ENCODE assay signal across 16 cellular contexts in the genomic region with DNA sequence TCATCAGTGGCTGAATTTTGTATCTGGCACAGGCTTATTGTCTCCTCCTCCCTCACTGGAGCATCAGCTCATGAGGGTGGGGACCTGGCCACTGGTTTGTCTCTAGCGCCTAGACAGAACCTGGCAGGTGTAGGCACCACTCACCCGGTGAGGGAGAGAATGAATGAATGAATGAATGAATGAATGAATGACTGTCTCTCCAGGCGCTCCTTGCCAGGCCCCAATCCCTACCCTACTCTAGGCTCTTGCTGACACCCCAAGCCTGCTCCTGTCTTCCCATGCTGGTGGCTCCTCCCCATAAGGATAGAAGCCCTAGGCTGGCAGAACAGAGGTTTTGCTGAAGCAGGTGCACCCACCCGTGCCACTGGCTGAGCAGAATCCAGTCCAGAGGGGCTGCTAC. TPM values are rescaled to one million over a fixed set of nuclear protein-coding genes. Genes with fewer than 3 reads are reported as not detected.
DNase-seq lines count a peak whose midpoint lies in the region; ATAC-seq and TF ChIP-seq lines count a peak whose summit lies in the region.
"Had no signal": no experiment of that assay in that cellular context is flagged by ENCODE, and none has a peak within 500 bp of the region (broad histone marks: within the 10 kb centered on the region; RNA-seq: fewer than 3 reads in every experiment).

No MANE protein-coding gene starts in this region.

- peak; percentile 26 for DNase-seq in cardiac septum (ENCODE audit: low spot score)
- no peak for DNase-seq in left ventricle myocardium inferior
- no peak for DNase-seq in nephron progenitor cell
- peak; percentile 41 for DNase-seq in posterior vena cava (ENCODE audit: low spot score)
- peak; percentile 32 for DNase-seq in upper lobe of right lung
- no peak for DNase-seq in gastrocnemius medialis
- no peak for DNase-seq in stimulated activated CD4-positive, alpha-beta T cell treated with anti-CD3 and anti-CD28 coated beads, Interleukin-1b, Interleukin-23, amount 100 ng/mL, for 48 hours
- no peak for DNase-seq in mesenchymal stem cell
- DNase-seq: C1 segment of cervical spinal cord; Caco-2; CD4-positive, alpha-beta memory T cell; DMS153; DND-41; GOT3; HFFc6 had no signal

- H3K4me3 Mint-ChIP-seq in nephron progenitor cell, result no peak overlapping the region
- H3K4me3 Mint-ChIP-seq: CD4-positive, alpha-beta memory T cell; HFFc6 had no signal

- no peak overlapping the region for H3K18ac ChIP-seq in mesenchymal stem cell (ENCODE audit: low read depth in 1 of 2, low read length in 2 of 2)

- no peak overlapping the region for H3K4ac ChIP-seq in mesenchymal stem cell (ENCODE audit: low read depth in 1 of 2, low read length in 2 of 2)

- no peak for TF ChIP-seq CTCF in left ventricle myocardium inferior (IDR thresholded peaks at IDR 0.05; ENCODE audit: borderline replicate concordance)
- TF ChIP-seq CTCF in nephron progenitor cell (IDR thresholded peaks at IDR 0.05), result no peak
- no peak for TF ChIP-seq CTCF in upper lobe of right lung (IDR thresholded peaks at IDR 0.05)
- no peak for TF ChIP-seq CTCF in gastrocnemius medialis (IDR thresholded peaks at IDR 0.05 in 4 of 5, conservative IDR thresholded peaks at IDR 0.05 in 1 of 5)

- no peak overlapping the region for H2AK5ac ChIP-seq in mesenchymal stem cell (ENCODE audit: low read length, severe bottlenecking)

- no peak overlapping the region for H2BK12ac ChIP-seq in mesenchymal stem cell (ENCODE audit: low read length in 2 of 2)

- H3K4me1 ChIP-seq in left ventricle myocardium inferior (no peaks in the 10 kb centered on the region), upper lobe of right lung (no peaks in the 10 kb centered on the region), gastrocnemius medialis (no peaks in the 10 kb centered on the region), mesenchymal stem cell (ENCODE audit: control insufficient read depth, insufficient read depth, low read depth, low read length) (peaks cover 2% of the 10 kb centered on the region)
- H3K4me1 ChIP-seq: HAP-1 had no signal

- no peak overlapping the region for H3K9ac ChIP-seq in mesenchymal stem cell (ENCODE audit: low read length)

- H3K4me3 ChIP-seq in left ventricle myocardium inferior (no peak overlapping the region), upper lobe of right lung (no peak overlapping the region), gastrocnemius medialis (no peak overlapping the region), mesenchymal stem cell (ENCODE audit: insufficient read depth in 1 of 2, low read depth in 1 of 2, low read length in 2 of 2) (no peak overlapping the region)
- H3K4me3 ChIP-seq: HAP-1 had no signal

- no peaks in the 10 kb centered on the region for H3K79me1 ChIP-seq in mesenchymal stem cell (replicated peaks; ENCODE audit: low read length, poor library complexity, severe bottlenecking)

- H3K27ac Mint-ChIP-seq in nephron progenitor cell, result peak overlapping the region; percentile 48
- H3K27ac Mint-ChIP-seq: CD4-positive, alpha-beta memory T cell; HFFc6 had no signal

- peaks cover 15% of the 10 kb centered on the region for H3K9me3 Mint-ChIP-seq in nephron progenitor cell
- H3K9me3 Mint-ChIP-seq: HFFc6 had no signal

- intact Hi-C loops in cardiac septum (cut with DNase I), result loop anchor here (10.0 kb wide), 1 partner anchor 186 kb away; no protein-coding TSS in a partner anchor
- intact Hi-C loops in left ventricle myocardium inferior (cut with micrococcal nuclease), result no loop called here
- intact Hi-C loops in posterior vena cava (cut with DNase I), result no loop called here
- intact Hi-C loops in upper lobe of right lung (cut with DNase I), result no loop called here
- intact Hi-C loops in gastrocnemius medialis (cut with DNase I; ENCODE audit: low total_unique reads), result loop anchor here (10.0 kb wide), 2 partner anchors 534 to 844 kb away; a partner anchor contains a TSS

- in situ Hi-C loops in gastrocnemius medialis (cut with MboI; ENCODE audit: low sequenced_read_pairs in 4 of 4), result no loop called here

- H3K9me3 ChIP-seq in left ventricle myocardium inferior (replicated peaks), result no peaks in the 10 kb centered on the region
- no peaks in the 10 kb centered on the region for H3K9me3 ChIP-seq in upper lobe of right lung
- H3K9me3 ChIP-seq in gastrocnemius medialis, result no peaks in the 10 kb centered on the region
- no peaks in the 10 kb centered on the region for H3K9me3 ChIP-seq in mesenchymal stem cell (ENCODE audit: control insufficient read depth, low read length)
- H3K9me3 ChIP-seq: Caco-2, HAP-1 had no signal

- H3K27me3 ChIP-seq in left ventricle myocardium inferior (ENCODE audit: low read depth) (peaks cover 5% of the 10 kb centered on the region), upper lobe of right lung (no peaks in the 10 kb centered on the region), gastrocnemius medialis (no peaks in the 10 kb centered on the region), mesenchymal stem cell (ENCODE audit: control insufficient read depth in 1 of 2, insufficient read depth in 1 of 2, low read length in 2 of 2) (peaks cover 0 to 6% of the 10 kb centered on the region in 2 experiments)

- H3K4me1 Mint-ChIP-seq in nephron progenitor cell, result peaks cover 26% of the 10 kb centered on the region
- H3K4me1 Mint-ChIP-seq: CD4-positive, alpha-beta memory T cell had no signal

- TF ChIP-seq POLR2A in gastrocnemius medialis (IDR thresholded peaks at IDR 0.05), result no peak

- WGBS in mesenchymal stem cell, result 82% methylated on average over 2 of the region's 4 CpGs

- H3K36me3 Mint-ChIP-seq in nephron progenitor cell (ENCODE audit: low read depth), result no peaks in the 10 kb centered on the region
- H3K36me3 Mint-ChIP-seq: CD4-positive, alpha-beta memory T cell had no signal

- no peak overlapping the region for H3K23ac ChIP-seq in mesenchymal stem cell (ENCODE audit: low read length in 2 of 2)

- no peak overlapping the region for H4K8ac ChIP-seq in mesenchymal stem cell (ENCODE audit: low read length)

- no peaks in the 10 kb centered on the region for H3K36me3 ChIP-seq in left ventricle myocardium inferior
- H3K36me3 ChIP-seq in upper lobe of right lung, result no peaks in the 10 kb centered on the region
- H3K36me3 ChIP-seq in gastrocnemius medialis, result no peaks in the 10 kb centered on the region
- no peaks in the 10 kb centered on the region for H3K36me3 ChIP-seq in mesenchymal stem cell (ENCODE audit: control insufficient read depth in 1 of 2, insufficient read depth in 2 of 2, low read depth in 1 of 2, low read length in 2 of 2)
- H3K36me3 ChIP-seq: HAP-1 had no signal

- H3K4me2 ChIP-seq in mesenchymal stem cell (ENCODE audit: low read length, poor library complexity, severe bottlenecking), result no peak overlapping the region

- ATAC-seq in upper lobe of right lung, result no peak
- no peak for ATAC-seq in gastrocnemius medialis

- H2BK5ac ChIP-seq in mesenchymal stem cell (ENCODE audit: low read depth, low read length, poor library complexity, severe bottlenecking), result no peak overlapping the region

- H3K27ac ChIP-seq in left ventricle myocardium inferior (replicated peaks) (no peak overlapping the region), upper lobe of right lung (no peak overlapping the region), gastrocnemius medialis (no peak overlapping the region), mesenchymal stem cell (ENCODE audit: low read length, poor library complexity, severe bottlenecking) (no peak overlapping the region)

- no peak overlapping the region for H3K14ac ChIP-seq in mesenchymal stem cell (ENCODE audit: low read length in 2 of 2)

- H2BK15ac ChIP-seq in mesenchymal stem cell (ENCODE audit: low read depth, poor library complexity, severe bottlenecking), result no peak overlapping the region

- no peak overlapping the region for H4K91ac ChIP-seq in mesenchymal stem cell (ENCODE audit: low read length)

- no peak overlapping the region for H2BK120ac ChIP-seq in mesenchymal stem cell (ENCODE audit: low read depth, low read length)

- H3K27me3 Mint-ChIP-seq in nephron progenitor cell (ENCODE audit: low read depth, poor library complexity), result peaks cover 18% of the 10 kb centered on the region
- H3K27me3 Mint-ChIP-seq: CD4-positive, alpha-beta memory T cell had no signal

- H2AFZ ChIP-seq in mesenchymal stem cell (ENCODE audit: low read depth, low read length), result no peak overlapping the region

RNA-seq across cellular contexts. Expression of a gene that starts 41.3 kb away (rescaled TPM):
- total RNA-seq in cardiac septum, result 43.5 TPM
- total RNA-seq in left ventricle myocardium inferior, result 58.2 TPM
- total RNA-seq in posterior vena cava, result 10 to 100 TPM; 22.2 to 22.6 TPM
- 27.8 TPM for total RNA-seq in upper lobe of right lung
- total RNA-seq in gastrocnemius medialis, result 10 to 100 TPM; 28.8 to 58.0 (median 35.8) TPM
- polyA plus RNA-seq in mesenchymal stem cell (2013, experiment 1 of 2), result 21.0 TPM
- polyA plus RNA-seq in mesenchymal stem cell (2013, experiment 2 of 2), result 23.6 TPM

Comparison
In these comparisons a context has a peak if more than half of its experiments do, and no peak if none do; other contexts are left out.
1. DNase-seq: peak in cardiac septum (single experiment), posterior vena cava (single experiment) and upper lobe of right lung (single experiment); none in left ventricle myocardium inferior (single experiment), nephron progenitor cell (single experiment), gastrocnemius medialis (0 of 2), stimulated activated CD4-positive, alpha-beta T cell treated with anti-CD3 and anti-CD28 coated beads, Interleukin-1b, Interleukin-23, amount 100 ng/mL, for 48 hours (single experiment) and mesenchymal stem cell (single experiment).
2. intact Hi-C loops: an anchor here in cardiac septum (10.0 kb wide) and gastrocnemius medialis (10.0 kb wide); none called in left ventricle myocardium inferior, posterior vena cava and upper lobe of right lung.